ENCODE assay signal across 1 cellular context in genomic region chr1:91894036-91894761, GRCh38.
TF ChIP-seq lines count a peak whose summit lies in the region.

No MANE protein-coding gene starts in this region.

TF ChIP-seq in K562, 482 proteins besides CTCF, POLR2A, EP300 and RAD21:
- TF ChIP-seq PCBP2 (IDR thresholded peaks at IDR 0.05; ENCODE audit: low read depth, low read length, poor library complexity, severe bottlenecking) (no peak), CEBPB (tag; IDR thresholded peaks at IDR 0.05) (peak; percentile 65), GTF2E2 (tag; IDR thresholded peaks at IDR 0.05) (no peak), ARID1B (IDR thresholded peaks at IDR 0.05) (peak; percentile 26; the same call in 1 of the 2 replicates), ZKSCAN1 (IDR thresholded peaks at IDR 0.05; ENCODE audit: low read depth, low read length) (no peak), ZNF518B (CRISPR knock-in tag; IDR thresholded peaks at IDR 0.05) (no peak), ZFP1 (CRISPR knock-in tag; IDR thresholded peaks at IDR 0.05) (no peak), BCOR (IDR thresholded peaks at IDR 0.05) (no peak), HDAC1 (IDR thresholded peaks at IDR 0.05) (no peak), PKNOX1 (IDR thresholded peaks at IDR 0.05) (no peak), RB1 (IDR thresholded peaks at IDR 0.05; ENCODE audit: low read depth) (no peak), ZNF24 (IDR thresholded peaks at IDR 0.05) (peak; percentile 32; the same call in 1 of the 2 replicates), ID3 (CRISPR knock-in tag; IDR thresholded peaks at IDR 0.05) (no peak), ID3 (tag; IDR thresholded peaks at IDR 0.05) (no peak), MTA1 (IDR thresholded peaks at IDR 0.05; ENCODE audit: borderline replicate concordance) (no peak), BRF1 (IDR thresholded peaks at IDR 0.05; ENCODE audit: borderline replicate concordance, extremely low read depth, insufficient read length) (no peak), POLR3G (IDR thresholded peaks at IDR 0.05; ENCODE audit: extremely low read depth, insufficient read length, insufficient replicate concordance) (no peak), SP1 (CRISPR knock-in tag; IDR thresholded peaks at IDR 0.05) (no peak), E2F3 (CRISPR knock-in tag; IDR thresholded peaks at IDR 0.05) (no peak), ZNF695 (CRISPR knock-in tag; IDR thresholded peaks at IDR 0.05) (no peak), CBX3 (IDR thresholded peaks at IDR 0.05; ENCODE audit: borderline replicate concordance in 1 of 2, low read length in 2 of 2) (no peak), IRF9 (tag; IDR thresholded peaks at IDR 0.05) (no peak), NBN (IDR thresholded peaks at IDR 0.05; ENCODE audit: low read depth) (no peak), SIN3A (IDR thresholded peaks at IDR 0.05; ENCODE audit: borderline replicate concordance in 2 of 2, control insufficient read depth in 1 of 2, low read depth in 2 of 2, low read length in 2 of 2) (no peak), FOXJ3 (CRISPR knock-in tag; IDR thresholded peaks at IDR 0.05) (no peak), ZNF511 (CRISPR knock-in tag; IDR thresholded peaks at IDR 0.05) (no peak), MAFK (IDR thresholded peaks at IDR 0.05; ENCODE audit: low read length) (no peak), SIX5 (IDR thresholded peaks at IDR 0.05; ENCODE audit: borderline replicate concordance in 1 of 2, insufficient read depth in 1 of 2, low read depth in 1 of 2, low read length in 2 of 2) (no peak), MYC (IDR thresholded peaks at IDR 0.05; ENCODE audit: low read depth, low read length) (no peak), MYC (CRISPR knock-in tag; IDR thresholded peaks at IDR 0.05; ENCODE audit: borderline replicate concordance, low read depth) (no peak), ESRRA (IDR thresholded peaks at IDR 0.05; ENCODE audit: borderline replicate concordance, low read depth) (peak; percentile 81), ZNF23 (CRISPR knock-in tag; IDR thresholded peaks at IDR 0.05) (no peak), MNT (conservative IDR thresholded peaks at IDR 0.05) (no peak), CEBPG (CRISPR knock-in tag; IDR thresholded peaks at IDR 0.05) (no peak), CEBPG (tag; conservative IDR thresholded peaks at IDR 0.05 in 1 of 2, IDR thresholded peaks at IDR 0.05 in 1 of 2) (0 out of 4 replicates have a peak, but pooled peaks have one; percentile 10 to 26), HNRNPLL (IDR thresholded peaks at IDR 0.05; ENCODE audit: low read depth, low read length, poor library complexity, severe bottlenecking) (no peak), CREBBP (IDR thresholded peaks at IDR 0.05; ENCODE audit: low read depth, low read length) (no peak), SMAD1 (IDR thresholded peaks at IDR 0.05; ENCODE audit: low read depth, low read length, partially characterized antibody) (no peak), CHD1 (IDR thresholded peaks at IDR 0.05; ENCODE audit: low read length) (no peak), ZNF644 (tag; IDR thresholded peaks at IDR 0.05; ENCODE audit: low read depth) (no peak)
- TF ChIP-seq, protein P1, sequence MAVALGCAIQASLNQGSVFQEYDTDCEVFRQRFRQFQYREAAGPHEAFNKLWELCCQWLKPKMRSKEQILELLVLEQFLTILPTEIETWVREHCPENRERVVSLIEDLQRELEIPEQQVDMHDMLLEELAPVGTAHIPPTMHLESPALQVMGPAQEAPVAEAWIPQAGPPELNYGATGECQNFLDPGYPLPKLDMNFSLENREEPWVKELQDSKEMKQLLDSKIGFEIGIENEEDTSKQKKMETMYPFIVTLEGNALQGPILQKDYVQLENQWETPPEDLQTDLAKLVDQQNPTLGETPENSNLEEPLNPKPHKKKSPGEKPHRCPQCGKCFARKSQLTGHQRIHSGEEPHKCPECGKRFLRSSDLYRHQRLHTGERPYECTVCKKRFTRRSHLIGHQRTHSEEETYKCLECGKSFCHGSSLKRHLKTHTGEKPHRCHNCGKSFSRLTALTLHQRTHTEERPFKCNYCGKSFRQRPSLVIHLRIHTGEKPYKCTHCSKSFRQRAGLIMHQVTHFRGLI (CRISPR knock-in tag; IDR thresholded peaks at IDR 0.05): no peak
- TF ChIP-seq, protein P2, sequence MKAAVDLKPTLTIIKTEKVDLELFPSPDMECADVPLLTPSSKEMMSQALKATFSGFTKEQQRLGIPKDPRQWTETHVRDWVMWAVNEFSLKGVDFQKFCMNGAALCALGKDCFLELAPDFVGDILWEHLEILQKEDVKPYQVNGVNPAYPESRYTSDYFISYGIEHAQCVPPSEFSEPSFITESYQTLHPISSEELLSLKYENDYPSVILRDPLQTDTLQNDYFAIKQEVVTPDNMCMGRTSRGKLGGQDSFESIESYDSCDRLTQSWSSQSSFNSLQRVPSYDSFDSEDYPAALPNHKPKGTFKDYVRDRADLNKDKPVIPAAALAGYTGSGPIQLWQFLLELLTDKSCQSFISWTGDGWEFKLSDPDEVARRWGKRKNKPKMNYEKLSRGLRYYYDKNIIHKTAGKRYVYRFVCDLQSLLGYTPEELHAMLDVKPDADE (conservative IDR thresholded peaks at IDR 0.05; ENCODE audit: control insufficient read depth, low read depth, low read length): no peak
- TF ChIP-seq, protein P3, sequence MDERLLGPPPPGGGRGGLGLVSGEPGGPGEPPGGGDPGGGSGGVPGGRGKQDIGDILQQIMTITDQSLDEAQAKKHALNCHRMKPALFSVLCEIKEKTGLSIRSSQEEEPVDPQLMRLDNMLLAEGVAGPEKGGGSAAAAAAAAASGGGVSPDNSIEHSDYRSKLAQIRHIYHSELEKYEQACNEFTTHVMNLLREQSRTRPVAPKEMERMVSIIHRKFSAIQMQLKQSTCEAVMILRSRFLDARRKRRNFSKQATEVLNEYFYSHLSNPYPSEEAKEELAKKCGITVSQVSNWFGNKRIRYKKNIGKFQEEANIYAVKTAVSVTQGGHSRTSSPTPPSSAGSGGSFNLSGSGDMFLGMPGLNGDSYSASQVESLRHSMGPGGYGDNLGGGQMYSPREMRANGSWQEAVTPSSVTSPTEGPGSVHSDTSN (CRISPR knock-in tag; IDR thresholded peaks at IDR 0.05; ENCODE audit: low read depth): no peak
- TF ChIP-seq, protein P3 (tag; conservative IDR thresholded peaks at IDR 0.05; ENCODE audit: low read depth): no peak
